Comparison of ENCODE assay signal across 1 cellular context in genomic region chr2:96760036-96760985, GRCh38.
A peak's percentile ranks its signal among the peaks of the same experiment; 100 is the strongest.
TF ChIP-seq lines count a peak whose summit lies in the region.

CNNM4 (plus strand) TSS chr2:96760902; CDS start chr2:96761000, 98 bp downstream.

TF ChIP-seq in HepG2, 621 proteins besides CTCF, POLR2A, EP300 and RAD21 (continued from another document and continues in another):
- TF ChIP-seq TRAFD1 (CRISPR knock-in tag; IDR thresholded peaks at IDR 0.05; ENCODE audit: borderline replicate concordance) (no peak), SIX4 (CRISPR knock-in tag; IDR thresholded peaks at IDR 0.05) (no peak), NR2C2 (CRISPR knock-in tag; IDR thresholded peaks at IDR 0.05; ENCODE audit: borderline replicate concordance) (no peak), TRIM24 (CRISPR knock-in tag; IDR thresholded peaks at IDR 0.05) (no peak), ZNF788 (CRISPR knock-in tag; IDR thresholded peaks at IDR 0.05; ENCODE audit: borderline replicate concordance) (peak; percentile 63; the same call in 1 of the 2 replicates), ZXDC (CRISPR knock-in tag; IDR thresholded peaks at IDR 0.05) (no peak), ZNF572 (CRISPR knock-in tag; IDR thresholded peaks at IDR 0.05) (no peak), MYC (CRISPR knock-in tag; IDR thresholded peaks at IDR 0.05; ENCODE audit: borderline replicate concordance) (peak; percentile 72), ZNF816 (CRISPR knock-in tag; IDR thresholded peaks at IDR 0.05; ENCODE audit: borderline replicate concordance) (peak; percentile 61; the same call in 1 of the 2 replicates), HDAC6 (IDR thresholded peaks at IDR 0.05; ENCODE audit: low read depth, low read length) (no peak), SNAPC2 (CRISPR knock-in tag; IDR thresholded peaks at IDR 0.05) (peak; percentile 69; the same call in 1 of the 2 replicates), ZNF180 (CRISPR knock-in tag; IDR thresholded peaks at IDR 0.05; ENCODE audit: borderline replicate concordance, low read depth) (no peak), CCAR2 (optimal IDR thresholded peaks at IDR 0.05; ENCODE audit: low read depth, low read length) (no peak), ZBTB42 (CRISPR knock-in tag; IDR thresholded peaks at IDR 0.05) (no peak), DRAP1 (CRISPR knock-in tag; IDR thresholded peaks at IDR 0.05) (no peak), BRCA1 (CRISPR knock-in tag; IDR thresholded peaks at IDR 0.05) (peak; percentile 70; the same call in 1 of the 2 replicates)
- TF ChIP-seq, protein P1, sequence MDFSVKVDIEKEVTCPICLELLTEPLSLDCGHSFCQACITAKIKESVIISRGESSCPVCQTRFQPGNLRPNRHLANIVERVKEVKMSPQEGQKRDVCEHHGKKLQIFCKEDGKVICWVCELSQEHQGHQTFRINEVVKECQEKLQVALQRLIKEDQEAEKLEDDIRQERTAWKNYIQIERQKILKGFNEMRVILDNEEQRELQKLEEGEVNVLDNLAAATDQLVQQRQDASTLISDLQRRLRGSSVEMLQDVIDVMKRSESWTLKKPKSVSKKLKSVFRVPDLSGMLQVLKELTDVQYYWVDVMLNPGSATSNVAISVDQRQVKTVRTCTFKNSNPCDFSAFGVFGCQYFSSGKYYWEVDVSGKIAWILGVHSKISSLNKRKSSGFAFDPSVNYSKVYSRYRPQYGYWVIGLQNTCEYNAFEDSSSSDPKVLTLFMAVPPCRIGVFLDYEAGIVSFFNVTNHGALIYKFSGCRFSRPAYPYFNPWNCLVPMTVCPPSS (IDR thresholded peaks at IDR 0.05): no peak
- TF ChIP-seq, protein P2, sequence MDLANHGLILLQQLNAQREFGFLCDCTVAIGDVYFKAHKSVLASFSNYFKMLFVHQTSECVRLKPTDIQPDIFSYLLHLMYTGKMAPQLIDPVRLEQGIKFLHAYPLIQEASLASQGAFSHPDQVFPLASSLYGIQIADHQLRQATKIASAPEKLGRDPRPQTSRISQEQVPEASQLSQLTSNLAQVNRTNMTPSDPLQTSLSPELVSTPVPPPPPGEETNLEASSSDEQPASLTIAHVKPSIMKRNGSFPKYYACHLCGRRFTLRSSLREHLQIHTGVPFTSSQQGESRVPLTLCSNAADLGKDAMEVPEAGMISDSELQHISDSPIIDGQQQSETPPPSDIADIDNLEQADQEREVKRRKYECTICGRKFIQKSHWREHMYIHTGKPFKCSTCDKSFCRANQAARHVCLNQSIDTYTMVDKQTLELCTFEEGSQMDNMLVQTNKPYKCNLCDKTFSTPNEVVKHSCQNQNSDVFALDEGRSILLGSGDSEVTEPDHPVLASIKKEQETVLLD (CRISPR knock-in tag; IDR thresholded peaks at IDR 0.05; ENCODE audit: low read depth): peak; percentile 95
- TF ChIP-seq, protein P3, sequence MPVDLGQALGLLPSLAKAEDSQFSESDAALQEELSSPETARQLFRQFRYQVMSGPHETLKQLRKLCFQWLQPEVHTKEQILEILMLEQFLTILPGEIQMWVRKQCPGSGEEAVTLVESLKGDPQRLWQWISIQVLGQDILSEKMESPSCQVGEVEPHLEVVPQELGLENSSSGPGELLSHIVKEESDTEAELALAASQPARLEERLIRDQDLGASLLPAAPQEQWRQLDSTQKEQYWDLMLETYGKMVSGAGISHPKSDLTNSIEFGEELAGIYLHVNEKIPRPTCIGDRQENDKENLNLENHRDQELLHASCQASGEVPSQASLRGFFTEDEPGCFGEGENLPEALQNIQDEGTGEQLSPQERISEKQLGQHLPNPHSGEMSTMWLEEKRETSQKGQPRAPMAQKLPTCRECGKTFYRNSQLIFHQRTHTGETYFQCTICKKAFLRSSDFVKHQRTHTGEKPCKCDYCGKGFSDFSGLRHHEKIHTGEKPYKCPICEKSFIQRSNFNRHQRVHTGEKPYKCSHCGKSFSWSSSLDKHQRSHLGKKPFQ (CRISPR knock-in tag; IDR thresholded peaks at IDR 0.05; ENCODE audit: insufficient replicate concordance): no peak
- TF ChIP-seq, protein P4, sequence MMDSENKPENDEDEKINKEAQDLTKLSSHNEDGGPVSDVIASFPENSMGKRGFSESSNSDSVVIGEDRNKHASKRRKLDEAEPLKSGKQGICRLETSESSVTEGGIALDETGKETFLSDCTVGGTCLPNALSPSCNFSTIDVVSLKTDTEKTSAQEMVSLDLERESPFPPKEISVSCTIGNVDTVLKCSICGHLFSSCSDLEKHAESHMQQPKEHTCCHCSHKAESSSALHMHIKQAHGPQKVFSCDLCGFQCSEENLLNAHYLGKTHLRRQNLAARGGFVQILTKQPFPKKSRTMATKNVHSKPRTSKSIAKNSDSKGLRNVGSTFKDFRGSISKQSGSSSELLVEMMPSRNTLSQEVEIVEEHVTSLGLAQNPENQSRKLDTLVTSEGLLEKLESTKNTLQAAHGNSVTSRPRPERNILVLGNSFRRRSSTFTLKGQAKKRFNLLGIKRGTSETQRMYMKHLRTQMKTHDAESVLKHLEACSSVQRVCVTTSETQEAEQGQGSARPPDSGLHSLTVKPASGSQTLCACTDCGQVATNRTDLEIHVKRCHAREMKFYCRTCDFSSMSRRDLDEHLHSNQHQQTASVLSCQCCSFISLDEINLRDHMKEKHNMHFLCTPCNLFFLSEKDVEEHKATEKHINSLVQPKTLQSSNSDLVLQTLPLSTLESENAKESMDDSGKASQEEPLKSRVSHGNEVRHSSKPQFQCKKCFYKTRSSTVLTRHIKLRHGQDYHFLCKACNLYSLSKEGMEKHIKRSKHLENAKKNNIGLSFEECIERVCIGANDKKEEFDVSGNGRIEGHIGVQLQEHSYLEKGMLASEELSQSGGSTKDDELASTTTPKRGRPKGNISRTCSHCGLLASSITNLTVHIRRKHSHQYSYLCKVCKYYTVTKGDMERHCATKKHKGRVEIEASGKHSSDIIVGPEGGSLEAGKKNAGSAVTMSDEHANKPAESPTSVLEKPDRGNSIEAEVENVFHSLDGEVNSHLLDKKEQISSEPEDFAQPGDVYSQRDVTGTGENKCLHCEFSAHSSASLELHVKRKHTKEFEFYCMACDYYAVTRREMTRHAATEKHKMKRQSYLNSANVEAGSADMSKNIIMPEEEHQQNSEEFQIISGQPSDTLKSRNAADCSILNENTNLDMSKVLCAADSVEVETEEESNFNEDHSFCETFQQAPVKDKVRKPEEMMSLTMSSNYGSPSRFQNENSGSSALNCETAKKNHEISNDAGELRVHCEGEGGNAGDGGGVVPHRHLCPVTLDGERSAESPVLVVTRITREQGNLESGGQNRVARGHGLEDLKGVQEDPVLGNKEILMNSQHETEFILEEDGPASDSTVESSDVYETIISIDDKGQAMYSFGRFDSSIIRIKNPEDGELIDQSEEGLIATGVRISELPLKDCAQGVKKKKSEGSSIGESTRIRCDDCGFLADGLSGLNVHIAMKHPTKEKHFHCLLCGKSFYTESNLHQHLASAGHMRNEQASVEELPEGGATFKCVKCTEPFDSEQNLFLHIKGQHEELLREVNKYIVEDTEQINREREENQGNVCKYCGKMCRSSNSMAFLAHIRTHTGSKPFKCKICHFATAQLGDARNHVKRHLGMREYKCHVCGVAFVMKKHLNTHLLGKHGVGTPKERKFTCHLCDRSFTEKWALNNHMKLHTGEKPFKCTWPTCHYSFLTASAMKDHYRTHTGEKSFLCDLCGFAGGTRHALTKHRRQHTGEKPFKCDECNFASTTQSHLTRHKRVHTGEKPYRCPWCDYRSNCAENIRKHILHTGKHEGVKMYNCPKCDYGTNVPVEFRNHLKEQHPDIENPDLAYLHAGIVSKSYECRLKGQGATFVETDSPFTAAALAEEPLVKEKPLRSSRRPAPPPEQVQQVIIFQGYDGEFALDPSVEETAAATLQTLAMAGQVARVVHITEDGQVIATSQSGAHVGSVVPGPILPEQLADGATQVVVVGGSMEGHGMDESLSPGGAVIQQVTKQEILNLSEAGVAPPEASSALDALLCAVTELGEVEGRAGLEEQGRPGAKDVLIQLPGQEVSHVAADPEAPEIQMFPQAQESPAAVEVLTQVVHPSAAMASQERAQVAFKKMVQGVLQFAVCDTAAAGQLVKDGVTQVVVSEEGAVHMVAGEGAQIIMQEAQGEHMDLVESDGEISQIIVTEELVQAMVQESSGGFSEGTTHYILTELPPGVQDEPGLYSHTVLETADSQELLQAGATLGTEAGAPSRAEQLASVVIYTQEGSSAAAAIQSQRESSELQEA (CRISPR knock-in tag; IDR thresholded peaks at IDR 0.05; ENCODE audit: not compliant biosample characterization): no peak
- TF ChIP-seq, protein P5, sequence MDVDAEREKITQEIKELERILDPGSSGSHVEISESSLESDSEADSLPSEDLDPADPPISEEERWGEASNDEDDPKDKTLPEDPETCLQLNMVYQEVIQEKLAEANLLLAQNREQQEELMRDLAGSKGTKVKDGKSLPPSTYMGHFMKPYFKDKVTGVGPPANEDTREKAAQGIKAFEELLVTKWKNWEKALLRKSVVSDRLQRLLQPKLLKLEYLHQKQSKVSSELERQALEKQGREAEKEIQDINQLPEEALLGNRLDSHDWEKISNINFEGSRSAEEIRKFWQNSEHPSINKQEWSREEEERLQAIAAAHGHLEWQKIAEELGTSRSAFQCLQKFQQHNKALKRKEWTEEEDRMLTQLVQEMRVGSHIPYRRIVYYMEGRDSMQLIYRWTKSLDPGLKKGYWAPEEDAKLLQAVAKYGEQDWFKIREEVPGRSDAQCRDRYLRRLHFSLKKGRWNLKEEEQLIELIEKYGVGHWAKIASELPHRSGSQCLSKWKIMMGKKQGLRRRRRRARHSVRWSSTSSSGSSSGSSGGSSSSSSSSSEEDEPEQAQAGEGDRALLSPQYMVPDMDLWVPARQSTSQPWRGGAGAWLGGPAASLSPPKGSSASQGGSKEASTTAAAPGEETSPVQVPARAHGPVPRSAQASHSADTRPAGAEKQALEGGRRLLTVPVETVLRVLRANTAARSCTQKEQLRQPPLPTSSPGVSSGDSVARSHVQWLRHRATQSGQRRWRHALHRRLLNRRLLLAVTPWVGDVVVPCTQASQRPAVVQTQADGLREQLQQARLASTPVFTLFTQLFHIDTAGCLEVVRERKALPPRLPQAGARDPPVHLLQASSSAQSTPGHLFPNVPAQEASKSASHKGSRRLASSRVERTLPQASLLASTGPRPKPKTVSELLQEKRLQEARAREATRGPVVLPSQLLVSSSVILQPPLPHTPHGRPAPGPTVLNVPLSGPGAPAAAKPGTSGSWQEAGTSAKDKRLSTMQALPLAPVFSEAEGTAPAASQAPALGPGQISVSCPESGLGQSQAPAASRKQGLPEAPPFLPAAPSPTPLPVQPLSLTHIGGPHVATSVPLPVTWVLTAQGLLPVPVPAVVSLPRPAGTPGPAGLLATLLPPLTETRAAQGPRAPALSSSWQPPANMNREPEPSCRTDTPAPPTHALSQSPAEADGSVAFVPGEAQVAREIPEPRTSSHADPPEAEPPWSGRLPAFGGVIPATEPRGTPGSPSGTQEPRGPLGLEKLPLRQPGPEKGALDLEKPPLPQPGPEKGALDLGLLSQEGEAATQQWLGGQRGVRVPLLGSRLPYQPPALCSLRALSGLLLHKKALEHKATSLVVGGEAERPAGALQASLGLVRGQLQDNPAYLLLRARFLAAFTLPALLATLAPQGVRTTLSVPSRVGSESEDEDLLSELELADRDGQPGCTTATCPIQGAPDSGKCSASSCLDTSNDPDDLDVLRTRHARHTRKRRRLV (CRISPR knock-in tag; IDR thresholded peaks at IDR 0.05): no peak
- TF ChIP-seq, protein P6, sequence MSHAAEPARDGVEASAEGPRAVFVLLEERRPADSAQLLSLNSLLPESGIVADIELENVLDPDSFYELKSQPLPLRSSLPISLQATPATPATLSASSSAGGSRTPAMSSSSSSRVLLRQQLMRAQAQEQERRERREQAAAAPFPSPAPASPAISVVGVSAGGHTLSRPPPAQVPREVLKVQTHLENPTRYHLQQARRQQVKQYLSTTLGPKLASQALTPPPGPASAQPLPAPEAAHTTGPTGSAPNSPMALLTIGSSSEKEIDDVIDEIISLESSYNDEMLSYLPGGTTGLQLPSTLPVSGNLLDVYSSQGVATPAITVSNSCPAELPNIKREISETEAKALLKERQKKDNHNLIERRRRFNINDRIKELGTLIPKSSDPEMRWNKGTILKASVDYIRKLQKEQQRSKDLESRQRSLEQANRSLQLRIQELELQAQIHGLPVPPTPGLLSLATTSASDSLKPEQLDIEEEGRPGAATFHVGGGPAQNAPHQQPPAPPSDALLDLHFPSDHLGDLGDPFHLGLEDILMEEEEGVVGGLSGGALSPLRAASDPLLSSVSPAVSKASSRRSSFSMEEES (CRISPR knock-in tag; IDR thresholded peaks at IDR 0.05): peak; percentile 30; the same call in 1 of the 2 replicates
- TF ChIP-seq, protein P7, sequence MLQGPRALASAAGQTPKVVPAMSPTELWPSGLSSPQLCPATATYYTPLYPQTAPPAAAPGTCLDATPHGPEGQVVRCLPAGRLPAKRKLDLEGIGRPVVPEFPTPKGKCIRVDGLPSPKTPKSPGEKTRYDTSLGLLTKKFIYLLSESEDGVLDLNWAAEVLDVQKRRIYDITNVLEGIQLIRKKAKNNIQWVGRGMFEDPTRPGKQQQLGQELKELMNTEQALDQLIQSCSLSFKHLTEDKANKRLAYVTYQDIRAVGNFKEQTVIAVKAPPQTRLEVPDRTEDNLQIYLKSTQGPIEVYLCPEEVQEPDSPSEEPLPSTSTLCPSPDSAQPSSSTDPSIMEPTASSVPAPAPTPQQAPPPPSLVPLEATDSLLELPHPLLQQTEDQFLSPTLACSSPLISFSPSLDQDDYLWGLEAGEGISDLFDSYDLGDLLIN (CRISPR knock-in tag; IDR thresholded peaks at IDR 0.05; ENCODE audit: borderline replicate concordance): no peak
